In the genomic region with DNA sequence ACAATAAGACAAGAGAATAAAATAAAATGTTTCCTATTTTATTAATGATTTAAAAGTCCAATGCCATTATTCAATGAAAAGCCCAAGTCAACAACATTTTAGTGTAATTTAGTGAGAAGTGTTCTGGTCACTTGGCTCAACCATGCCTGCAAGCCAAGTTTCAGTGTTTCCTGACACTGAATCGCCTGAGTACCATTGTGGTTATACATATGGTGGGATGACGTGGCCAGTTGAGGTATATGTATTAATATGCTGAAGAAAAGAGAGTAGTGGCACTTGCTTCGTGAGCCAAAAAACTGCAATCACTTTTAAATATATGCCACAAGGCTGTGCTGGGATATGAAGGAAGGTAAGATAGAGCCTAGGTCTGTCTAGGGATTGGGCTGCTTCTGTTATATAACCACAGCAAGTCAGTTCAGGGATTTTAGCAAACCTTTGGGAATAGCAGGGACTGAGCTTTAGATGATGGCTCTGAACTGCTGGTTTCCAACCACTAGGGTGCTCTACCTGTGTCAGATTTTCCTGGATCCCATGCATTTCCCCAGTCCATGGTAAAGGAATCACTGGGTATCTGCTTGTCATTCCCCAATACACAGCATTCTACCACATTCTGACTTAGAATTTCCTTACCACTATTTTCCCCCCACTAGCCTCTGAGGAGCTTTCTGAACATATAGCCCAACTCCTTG, we compare ENCODE assay signal across 16 cellular contexts.
DNase-seq lines count a peak whose midpoint lies in the region; ATAC-seq, FAIRE-seq and TF ChIP-seq lines count a peak whose summit lies in the region.
"Had no signal": no experiment of that assay in that cellular context is flagged by ENCODE, and none has a peak within 500 bp of the region (broad histone marks: within the 10 kb centered on the region; RNA-seq: fewer than 3 reads in every experiment).

No MANE protein-coding gene starts in this region.

- H3K4me3 ChIP-seq in bronchial epithelial cell (ENCODE audit: low read depth, low read length) (no peak overlapping the region), tibial nerve (no peak overlapping the region)
- H3K4me3 ChIP-seq in CD4-positive, alpha-beta memory T cell (ENCODE audit: low read length in 2 of 2): no peak overlapping the region
- H3K4me3 ChIP-seq in naive thymus-derived CD4-positive, alpha-beta T cell (ENCODE audit: low read length): no peak overlapping the region
- H3K4me3 ChIP-seq: neural progenitor cell had no signal

- TF ChIP-seq CTCF in bronchial epithelial cell (IDR thresholded peaks at IDR 0.05; ENCODE audit: insufficient read depth, low read length, severe bottlenecking) (peak; percentile 2), tibial nerve (IDR thresholded peaks at IDR 0.05) (no peak)

- 95 to 98% methylated on average over 3 of the region's 3 CpGs for WGBS in tibial nerve, 2 donors

- H3K27me3 Mint-ChIP-seq in CD4-positive, alpha-beta memory T cell: peaks cover 1 to 3% of the 10 kb centered on the region in 2 donors
- peaks cover 0 to 7% (median 0%) of the 10 kb centered on the region in 5 donors for H3K27me3 Mint-ChIP-seq in naive thymus-derived CD4-positive, alpha-beta T cell
- H3K27me3 Mint-ChIP-seq: activated naive CD8-positive, alpha-beta T cell treated with anti-CD3 and anti-CD28 coated beads for 36 hours had no signal

- CTCF ChIA-PET in CD4-positive, alpha-beta memory T cell (lab: Charles Lee; ENCODE audit: partially characterized antibody): no interaction called here
- CTCF ChIA-PET in naive thymus-derived CD4-positive, alpha-beta T cell (lab: Charles Lee): no interaction called here

- no peaks in the 10 kb centered on the region for H3K4me1 ChIP-seq in tibial nerve
- H3K4me1 ChIP-seq in CD4-positive, alpha-beta memory T cell (ENCODE audit: insufficient read depth, low read length): no peaks in the 10 kb centered on the region
- no peaks in the 10 kb centered on the region for H3K4me1 ChIP-seq in naive thymus-derived CD4-positive, alpha-beta T cell (ENCODE audit: control insufficient read depth in 2 of 2, insufficient read depth in 2 of 2, low read length in 2 of 2)

- TF ChIP-seq POLR2A in tibial nerve (IDR thresholded peaks at IDR 0.05): no peak

- DNase-seq in bronchial epithelial cell (ENCODE audit: low read depth): no peak
- no peak for DNase-seq in tibial nerve (ENCODE audit: low spot score in 2 of 2)
- no peak for DNase-seq in CD4-positive, alpha-beta memory T cell
- DNase-seq in naive thymus-derived CD4-positive, alpha-beta T cell: no peak
- DNase-seq in CD1c-positive myeloid dendritic cell (ENCODE audit: extremely low spot score): no peak
- DNase-seq: activated naive CD8-positive, alpha-beta T cell treated with anti-CD3 and anti-CD28 coated beads for 36 hours; GDM1; Karpas-422; NCI-H1930; NCI-H748 treated with DMSO at 0.1 percent for 48 hours had no signal

- TF ChIP-seq EP300 in tibial nerve (IDR thresholded peaks at IDR 0.05): no peak

- no peak overlapping the region for H3K27ac Mint-ChIP-seq in CD4-positive, alpha-beta memory T cell
- no peak overlapping the region for H3K27ac Mint-ChIP-seq in naive thymus-derived CD4-positive, alpha-beta T cell
- H3K27ac Mint-ChIP-seq: activated naive CD8-positive, alpha-beta T cell treated with anti-CD3 and anti-CD28 coated beads for 36 hours; neural progenitor cell had no signal

- no peaks in the 10 kb centered on the region for H3K36me3 ChIP-seq in bronchial epithelial cell (ENCODE audit: control insufficient read depth, insufficient read depth, low read length)
- H3K36me3 ChIP-seq in tibial nerve: no peaks in the 10 kb centered on the region
- H3K36me3 ChIP-seq in CD4-positive, alpha-beta memory T cell (ENCODE audit: insufficient read depth, low read length): no peaks in the 10 kb centered on the region
- no peaks in the 10 kb centered on the region for H3K36me3 ChIP-seq in naive thymus-derived CD4-positive, alpha-beta T cell (ENCODE audit: control insufficient read depth in 2 of 3, insufficient read depth in 3 of 3, low read length in 3 of 3)
- H3K36me3 ChIP-seq: neural progenitor cell had no signal

- H3K27me3 ChIP-seq in bronchial epithelial cell (ENCODE audit: control insufficient read depth, insufficient read depth, low read length) (no peaks in the 10 kb centered on the region), tibial nerve (no peaks in the 10 kb centered on the region)
- H3K27me3 ChIP-seq in CD4-positive, alpha-beta memory T cell (ENCODE audit: insufficient read depth, low read length): no peaks in the 10 kb centered on the region
- no peaks in the 10 kb centered on the region for H3K27me3 ChIP-seq in naive thymus-derived CD4-positive, alpha-beta T cell (ENCODE audit: control insufficient read depth in 2 of 2, insufficient read depth in 2 of 2, low read length in 2 of 2)
- H3K27me3 ChIP-seq: neural progenitor cell had no signal

- no peaks in the 10 kb centered on the region for H3K36me3 Mint-ChIP-seq in CD4-positive, alpha-beta memory T cell
- no peaks in the 10 kb centered on the region for H3K36me3 Mint-ChIP-seq in naive thymus-derived CD4-positive, alpha-beta T cell
- H3K36me3 Mint-ChIP-seq: neural progenitor cell had no signal

- no peak overlapping the region for H3K27ac ChIP-seq in tibial nerve
- no peak overlapping the region for H3K27ac ChIP-seq in CD4-positive, alpha-beta memory T cell (ENCODE audit: low read depth, low read length)
- no peak overlapping the region for H3K27ac ChIP-seq in naive thymus-derived CD4-positive, alpha-beta T cell (ENCODE audit: low read depth, low read length)
- H3K27ac ChIP-seq: neural progenitor cell had no signal

- no peak overlapping the region for H3K4me3 Mint-ChIP-seq in CD4-positive, alpha-beta memory T cell
- no peak overlapping the region for H3K4me3 Mint-ChIP-seq in naive thymus-derived CD4-positive, alpha-beta T cell
- H3K4me3 Mint-ChIP-seq: activated naive CD8-positive, alpha-beta T cell treated with anti-CD3 and anti-CD28 coated beads for 36 hours; central memory CD8-positive, alpha-beta T cell; neural progenitor cell had no signal

- peaks cover 0 to 7% (median 3%) of the 10 kb centered on the region in 8 donors for H3K9me3 Mint-ChIP-seq in CD4-positive, alpha-beta memory T cell
- H3K9me3 Mint-ChIP-seq in naive thymus-derived CD4-positive, alpha-beta T cell: peaks cover 0 to 9% (median 3%) of the 10 kb centered on the region in 11 donors

- intact Hi-C loops in CD4-positive, alpha-beta memory T cell (cut with micrococcal nuclease): no loop called here
- intact Hi-C loops in naive thymus-derived CD4-positive, alpha-beta T cell (cut with micrococcal nuclease): no loop called here

- ATAC-seq in GM18498 (IDR thresholded peaks at IDR 0.05; ENCODE audit: unreplicated experiment): peak; percentile 77
- ATAC-seq in GM21786 (IDR thresholded peaks at IDR 0.05; ENCODE audit: unreplicated experiment): peak; percentile 83
- ATAC-seq in HG03378 (IDR thresholded peaks at IDR 0.05; ENCODE audit: unreplicated experiment): peak; percentile 64
- no peak for ATAC-seq in naive thymus-derived CD4-positive, alpha-beta T cell
- ATAC-seq: esophagus mucosa had no signal

- peak; percentile 64 for FAIRE-seq in bronchial epithelial cell (lab: Jason Lieb, UNC)

- no peaks in the 10 kb centered on the region for H3K9me3 ChIP-seq in tibial nerve
- H3K9me3 ChIP-seq in CD4-positive, alpha-beta memory T cell (ENCODE audit: control insufficient read depth in 1 of 2, low read length in 2 of 2): no peaks in the 10 kb centered on the region
- H3K9me3 ChIP-seq in naive thymus-derived CD4-positive, alpha-beta T cell (ENCODE audit: control insufficient read depth in 2 of 3, low read length in 3 of 3): no peaks in the 10 kb centered on the region

- no peaks in the 10 kb centered on the region for H3K4me1 Mint-ChIP-seq in CD4-positive, alpha-beta memory T cell
- no peaks in the 10 kb centered on the region for H3K4me1 Mint-ChIP-seq in naive thymus-derived CD4-positive, alpha-beta T cell
- H3K4me1 Mint-ChIP-seq: activated naive CD8-positive, alpha-beta T cell treated with anti-CD3 and anti-CD28 coated beads for 36 hours; central memory CD8-positive, alpha-beta T cell had no signal

- POLR2A ChIA-PET in CD4-positive, alpha-beta memory T cell (lab: Charles Lee; ENCODE audit: partially characterized antibody): no interaction called here
- POLR2A ChIA-PET in naive thymus-derived CD4-positive, alpha-beta T cell (lab: Charles Lee): no interaction called here
